Comparison of ENCODE assay signal across 8 cellular contexts in genomic region chr6:79984261-79984660, GRCh38. TPM values are rescaled to one million over a fixed set of nuclear protein-coding genes. Genes with fewer than 3 reads are reported as not detected.
A peak's percentile ranks its signal among the peaks of the same experiment; 100 is the strongest.
DNase-seq lines count a peak whose midpoint lies in the region; ATAC-seq and TF ChIP-seq lines count a peak whose summit lies in the region.

No MANE protein-coding gene starts in this region.

- DNase-seq in LNCaP clone FGC (ENCODE audit: low read depth) (peak; percentile 15), epithelial cell of prostate (ENCODE audit: low read depth, low spot score) (peak; percentile 50), mesenteric fat pad (ENCODE audit: low spot score) (no peak), tibial nerve (ENCODE audit: low spot score in 2 of 2) (no peak)
- no peak for DNase-seq in activated CD4-positive, CD25-positive, alpha-beta regulatory T cell (lab: John Stamatoyannopoulos, UW)
- DNase-seq in activated CD8-positive, alpha-beta memory T cell treated with anti-CD3 and anti-CD28 coated beads, Interleukin-2, amount 50 U/mL, for 4 hours: no peak

- 0 out of 2 replicates have a peak, but pooled peaks have one; percentile 5 for TF ChIP-seq CTCF in C4-2B (conservative IDR thresholded peaks at IDR 0.05)
- peak; percentile 38 for TF ChIP-seq CTCF in LNCaP clone FGC (IDR thresholded peaks at IDR 0.05; ENCODE audit: control insufficient read depth, extremely low read depth, insufficient read depth)
- no peak for TF ChIP-seq CTCF in tibial nerve (IDR thresholded peaks at IDR 0.05)

- ATAC-seq in GM19397 (IDR thresholded peaks at IDR 0.05; ENCODE audit: unreplicated experiment): peak; percentile 51

- no peak overlapping the region for H3K27ac ChIP-seq in C4-2B
- H3K27ac ChIP-seq in epithelial cell of prostate: no peak overlapping the region
- H3K27ac ChIP-seq in tibial nerve: no peak overlapping the region

- H3K4me3 ChIP-seq in LNCaP clone FGC (ENCODE audit: low read depth, low read length) (no peak overlapping the region), tibial nerve (no peak overlapping the region)

- no peaks in the 10 kb centered on the region for H3K4me1 ChIP-seq in tibial nerve

- no peak for TF ChIP-seq EP300 in tibial nerve (IDR thresholded peaks at IDR 0.05)

- no peak for TF ChIP-seq POLR2A in tibial nerve (IDR thresholded peaks at IDR 0.05)

- no peaks in the 10 kb centered on the region for H3K27me3 ChIP-seq in tibial nerve

- 67 to 71% methylated on average over 2 of the region's 2 CpGs for WGBS in tibial nerve, 2 donors

- H3K9me3 ChIP-seq in tibial nerve: no peaks in the 10 kb centered on the region

- H3K36me3 ChIP-seq in tibial nerve: no peaks in the 10 kb centered on the region

RNA-seq across cellular contexts. Expression of gene TTK, which starts 20.2 kb away (rescaled TPM):
- total RNA-seq in mesenteric fat pad (0.58 TPM), tibial nerve (10 to 100 TPM in 1 of 4 donors, 1 to 10 TPM in 1, under 1 TPM in 1, not detected in 1; 0.66 to 15.9 (median 2.4) TPM)

RNA-seq across cellular contexts. Expression of gene ELOVL4, which starts 36.9 kb away (rescaled TPM):
- total RNA-seq in mesenteric fat pad: 0.58 TPM
- total RNA-seq in tibial nerve: 1 to 10 TPM in 3 of 4 donors, under 1 TPM in 1; 0.90 to 2.4 (median 1.4) TPM

Comparison
In these comparisons a context has a peak if more than half of its experiments do, and no peak if none do; other contexts are left out.
1. CTCF ChIP-seq: peak in C4-2B (single experiment) and LNCaP clone FGC (single experiment); none in tibial nerve (0 of 5).
2. DNase-seq: peak in LNCaP clone FGC (single experiment) and epithelial cell of prostate (single experiment); none in activated CD4-positive, CD25-positive, alpha-beta regulatory T cell (0 of 4), mesenteric fat pad (single experiment), activated CD8-positive, alpha-beta memory T cell treated with anti-CD3 and anti-CD28 coated beads, Interleukin-2, amount 50 U/mL, for 4 hours (single experiment) and tibial nerve (0 of 2).